17 cellular contexts compared by ENCODE assay signal in genomic region chr11:11582261-11582701, GRCh38. TPM values are rescaled to one million over a fixed set of nuclear protein-coding genes. Genes with fewer than 3 reads are reported as not detected.
A peak's percentile ranks its signal among the peaks of the same experiment; 100 is the strongest.
DNase-seq lines count a peak whose midpoint lies in the region; ATAC-seq and TF ChIP-seq lines count a peak whose summit lies in the region.
"Had no signal": no experiment of that assay in that cellular context is flagged by ENCODE, and none has a peak within 500 bp of the region (broad histone marks: within the 10 kb centered on the region; RNA-seq: fewer than 3 reads in every experiment).

No MANE protein-coding gene starts in this region.

- H3K9me3 ChIP-seq in vagina, result no peaks in the 10 kb centered on the region
- H3K9me3 ChIP-seq: esophagus muscularis mucosa, suprapubic skin had no signal

- TF ChIP-seq CTCF in fibroblast of the aortic adventitia (IDR thresholded peaks at IDR 0.05; ENCODE audit: insufficient read depth, low read length), result no peak
- no peak for TF ChIP-seq CTCF in vagina (IDR thresholded peaks at IDR 0.05)

- H3K27ac ChIP-seq in vagina, result no peak overlapping the region
- H3K27ac ChIP-seq: SK-N-MC, suprapubic skin had no signal

- H3K27me3 ChIP-seq in vagina, result no peaks in the 10 kb centered on the region
- H3K27me3 ChIP-seq: esophagus muscularis mucosa, suprapubic skin had no signal

- no peak for DNase-seq in left ventricle myocardium superior
- DNase-seq in Right ventricle myocardium superior, result no peak
- peak; percentile 16 for DNase-seq in fibroblast of the aortic adventitia (ENCODE audit: low read depth)
- DNase-seq in midbrain (lab: John Stamatoyannopoulos, UW), result peak; percentile 90
- peak; percentile 22 to 49 for DNase-seq in vagina (ENCODE audit: extremely low spot score in 2 of 2)
- no peak for DNase-seq in iPS-NIHi7 (ENCODE audit: extremely low spot score)
- DNase-seq in NCI-H446 treated with DMSO at 0.1 percent for 48 hours (lab: John Stamatoyannopoulos, UW), result no peak
- DNase-seq: activated CD4-positive, alpha-beta T cell treated with anti-CD3 and anti-CD28 coated beads, Interleukin-2, amount 50 U/mL, for 48 hours; activated naive CD8-positive, alpha-beta T cell treated with anti-CD3 and anti-CD28 coated beads, Interleukin-2, amount 50 U/mL, for 24 hours; activated T-cell treated with anti-CD3 and anti-CD28 coated beads, Interleukin-2, amount 50 U/mL, for 72 hours; GDM1; NCI-H1105 treated with DMSO at 0.1 percent for 48 hours had no signal

- H3K4me1 ChIP-seq in vagina, result peaks cover 25% of the 10 kb centered on the region

- H3K36me3 ChIP-seq in vagina, result no peaks in the 10 kb centered on the region
- H3K36me3 ChIP-seq: esophagus muscularis mucosa, suprapubic skin had no signal

- intact Hi-C loops in left ventricle myocardium superior (cut with micrococcal nuclease) (no loop called here), Right ventricle myocardium superior (cut with DNase I) (loop anchor here (5.0 kb wide), 1 partner anchor 40 kb away; the partner anchor contains the start of gene GALNT18), vagina (cut with DNase I) (no loop called here)

- no peak for TF ChIP-seq POLR2A in vagina (IDR thresholded peaks at IDR 0.05)

- peak; percentile 10 for ATAC-seq in left ventricle myocardium superior
- ATAC-seq in Right ventricle myocardium superior (ENCODE audit: poor library complexity), result no peak
- ATAC-seq in GM21381 (IDR thresholded peaks at IDR 0.05; ENCODE audit: unreplicated experiment), result no peak
- ATAC-seq: activated naive CD8-positive, alpha-beta T cell treated with anti-CD3 and anti-CD28 coated beads, Interleukin-2, amount 50 U/mL, for 24 hours; activated T-cell treated with anti-CD3 and anti-CD28 coated beads, Interleukin-2, amount 50 U/mL, for 72 hours; K562 had no signal

- no peak overlapping the region for H3K4me3 ChIP-seq in fibroblast of the aortic adventitia (ENCODE audit: low read depth, low read length)
- no peak overlapping the region for H3K4me3 ChIP-seq in vagina
- H3K4me3 ChIP-seq: esophagus muscularis mucosa, K562, SK-N-MC, suprapubic skin had no signal

RNA-seq across cellular contexts. Expression of gene GALNT18, which starts 39.5 kb away (rescaled TPM):
- total RNA-seq in left ventricle myocardium superior (25.3 TPM), Right ventricle myocardium superior (24.5 TPM), fibroblast of the aortic adventitia (ENCODE audit: low replicate concordance) (1.1 and 2.4 TPM in 2 replicates), vagina (22.1 TPM)
- total RNA-seq: K562 had no signal

Comparison
In these comparisons a context has a peak if more than half of its experiments do, and no peak if none do; other contexts are left out.
1. DNase-seq: peak in fibroblast of the aortic adventitia (single experiment), midbrain (single experiment) and vagina (2 of 2); none in left ventricle myocardium superior (single experiment), Right ventricle myocardium superior (single experiment), iPS-NIHi7 (single experiment) and NCI-H446 treated with DMSO at 0.1 percent for 48 hours (single experiment).